ENCODE assay signal across 12 cellular contexts in genomic region chr10:29657719-29658274, GRCh38. TPM values are rescaled to one million over a fixed set of nuclear protein-coding genes. Genes with fewer than 3 reads are reported as not detected.
DNase-seq lines count a peak whose midpoint lies in the region; ATAC-seq and TF ChIP-seq lines count a peak whose summit lies in the region.
"Had no signal": no experiment of that assay in that cellular context is flagged by ENCODE, and none has a peak within 500 bp of the region (broad histone marks: within the 10 kb centered on the region; RNA-seq: fewer than 3 reads in every experiment).

No MANE protein-coding gene starts in this region.

- H3K9me3 Mint-ChIP-seq in CD4-positive, alpha-beta T cell: no peaks in the 10 kb centered on the region
- no peaks in the 10 kb centered on the region for H3K9me3 Mint-ChIP-seq in activated T-helper 17 cell treated with anti-CD3 and anti-CD28 coated beads, Interleukin-2, amount 50 U/mL, for 72 hours
- peaks cover 32% of the 10 kb centered on the region for H3K9me3 Mint-ChIP-seq in mesothelial cell of epicardium

- H3K4me1 Mint-ChIP-seq in CD4-positive, alpha-beta T cell (ENCODE audit: low read depth): peaks cover 49% of the 10 kb centered on the region
- H3K4me1 Mint-ChIP-seq in activated T-helper 17 cell treated with anti-CD3 and anti-CD28 coated beads, Interleukin-2, amount 50 U/mL, for 72 hours: peaks cover 19% of the 10 kb centered on the region
- peaks cover 46% of the 10 kb centered on the region for H3K4me1 Mint-ChIP-seq in mesothelial cell of epicardium

- CTCF ChIA-PET in CD4-positive, alpha-beta T cell (lab: Charles Lee): interaction anchor here (0.8 to 2.8 kb wide), 4 partner anchors 9 to 82 kb away, joined by 3 to 9 read pairs (median 6); no protein-coding TSS in a partner anchor
- CTCF ChIA-PET in HEK293T (lab: Yijun Ruan, JAX): interaction anchor here (0.6 to 1.2 kb wide), 3 partner anchors 14 to 1174 kb away, joined by 3 read pairs; no protein-coding TSS in a partner anchor

- no peaks in the 10 kb centered on the region for H3K9me3 ChIP-seq in CD4-positive, alpha-beta T cell (ENCODE audit: control insufficient read depth, low read length)

- H3K27ac ChIP-seq in CD4-positive, alpha-beta T cell (ENCODE audit: low read depth, low read length): no peak overlapping the region

- ATAC-seq in CD4-positive, alpha-beta T cell (ENCODE audit: poor library complexity): no peak
- ATAC-seq in activated T-helper 17 cell treated with anti-CD3 and anti-CD28 coated beads, Interleukin-2, amount 50 U/mL, for 72 hours (replicated peaks): no peak
- ATAC-seq in GM19023 (IDR thresholded peaks at IDR 0.05; ENCODE audit: unreplicated experiment) (no peak), HG02870 (IDR thresholded peaks at IDR 0.05; ENCODE audit: unreplicated experiment) (no peak)

- TF ChIP-seq CTCF in CD4-positive, alpha-beta T cell (IDR thresholded peaks at IDR 0.05): no peak
- TF ChIP-seq CTCF in mesothelial cell of epicardium (IDR thresholded peaks at IDR 0.05; ENCODE audit: unreplicated experiment): no peak

- H3K36me3 Mint-ChIP-seq in CD4-positive, alpha-beta T cell (ENCODE audit: low read depth): peaks cover 55% of the 10 kb centered on the region
- peaks cover 34% of the 10 kb centered on the region for H3K36me3 Mint-ChIP-seq in activated T-helper 17 cell treated with anti-CD3 and anti-CD28 coated beads, Interleukin-2, amount 50 U/mL, for 72 hours (ENCODE audit: low read depth)
- H3K36me3 Mint-ChIP-seq in mesothelial cell of epicardium: peaks cover 54% of the 10 kb centered on the region

- H3K27me3 Mint-ChIP-seq in CD4-positive, alpha-beta T cell: no peaks in the 10 kb centered on the region
- no peaks in the 10 kb centered on the region for H3K27me3 Mint-ChIP-seq in activated T-helper 17 cell treated with anti-CD3 and anti-CD28 coated beads, Interleukin-2, amount 50 U/mL, for 72 hours
- H3K27me3 Mint-ChIP-seq in mesothelial cell of epicardium (ENCODE audit: low read depth): no peaks in the 10 kb centered on the region

- H3K4me3 Mint-ChIP-seq in CD4-positive, alpha-beta T cell: peak overlapping the region; percentile 25
- H3K4me3 Mint-ChIP-seq in activated T-helper 17 cell treated with anti-CD3 and anti-CD28 coated beads, Interleukin-2, amount 50 U/mL, for 72 hours: peak overlapping the region; percentile 57
- no peak overlapping the region for H3K4me3 Mint-ChIP-seq in mesothelial cell of epicardium
- H3K4me3 Mint-ChIP-seq: activated CD4-positive, alpha-beta T cell treated with anti-CD3 and anti-CD28 coated beads, Interleukin-2, amount 10 ng/mL, durations not matched to agents 7 days and 5 days had no signal

- H3K27ac Mint-ChIP-seq in CD4-positive, alpha-beta T cell: peak overlapping the region; percentile 89
- peak overlapping the region; percentile 39 for H3K27ac Mint-ChIP-seq in activated T-helper 17 cell treated with anti-CD3 and anti-CD28 coated beads, Interleukin-2, amount 50 U/mL, for 72 hours
- peak overlapping the region; percentile 92 for H3K27ac Mint-ChIP-seq in mesothelial cell of epicardium

- POLR2A ChIA-PET in CD4-positive, alpha-beta T cell (lab: Charles Lee): interaction anchor here (1.5 to 2.2 kb wide), 3 partner anchors 11 to 24 kb away, joined by 4 to 7 read pairs (median 6); no protein-coding TSS in a partner anchor
- POLR2A ChIA-PET in HEK293T (lab: Yijun Ruan, JAX): no interaction called here

- no peaks in the 10 kb centered on the region for H3K27me3 ChIP-seq in CD4-positive, alpha-beta T cell (ENCODE audit: control insufficient read depth, insufficient read depth, low read length)

- intact Hi-C loops in CD4-positive, alpha-beta T cell (cut with DNase I, micrococcal nuclease): loop anchor here (2.0 to 5.0 kb wide), 3 partner anchors 19 to 80 kb away; no protein-coding TSS in a partner anchor

- DNase-seq in CD4-positive, alpha-beta T cell: no peak
- DNase-seq in HEK293T (ENCODE audit: extremely low spot score) (no peak), mesothelial cell of epicardium (ENCODE audit: low spot score in 2 of 2, unreplicated experiment in 2 of 2) (no peak), dermis blood vessel endothelial cell (no peak), globus pallidus (ENCODE audit: low spot score) (no peak)
- DNase-seq: activated CD4-positive, alpha-beta T cell treated with anti-CD3 and anti-CD28 coated beads, Interleukin-2, amount 10 ng/mL, durations not matched to agents 7 days and 5 days; NCI-H69; stimulated activated CD4-positive, alpha-beta T cell treated with anti-CD3 and anti-CD28 coated beads, Interleukin-1b, Interleukin-23, amount 100 ng/mL, for 48 hours; substantia nigra had no signal

TF ChIP-seq in HEK293T, 16 proteins besides CTCF, POLR2A, EP300 and RAD21:
- peak; percentile 93 for TF ChIP-seq ARNT (IDR thresholded peaks at IDR 0.05)
- no peak for TF ChIP-seq L3MBTL2 (conservative IDR thresholded peaks at IDR 0.05)

RNA-seq across cellular contexts. Expression of gene SVIL, which starts 23.0 kb away (rescaled TPM):
- 10 to 100 TPM; 38.5 to 40.3 TPM for total RNA-seq in CD4-positive, alpha-beta T cell
- 10 to 100 TPM; 10.7 to 16.2 TPM for total RNA-seq in activated T-helper 17 cell treated with anti-CD3 and anti-CD28 coated beads, Interleukin-2, amount 50 U/mL, for 72 hours
- total RNA-seq in mesothelial cell of epicardium (281 to 302 TPM (median 293 TPM) in 3 replicates), dermis blood vessel endothelial cell (80.8 and 98.9 TPM in 2 replicates)

Comparison
In these comparisons a context has a peak if more than half of its experiments do, and no peak if none do; other contexts are left out.
1. H3K27ac Mint-ChIP-seq: peak in every context shown above with its lines; median percentile 92 in mesothelial cell of epicardium; 89 in CD4-positive, alpha-beta T cell; 39 in activated T-helper 17 cell treated with anti-CD3 and anti-CD28 coated beads, Interleukin-2, amount 50 U/mL, for 72 hours.